In genomic region chr12:3130053-3130805, GRCh38 we compare ENCODE assay signal across 9 cellular contexts. TPM values are rescaled to one million over a fixed set of nuclear protein-coding genes. Genes with fewer than 3 reads are reported as not detected.
DNase-seq lines count a peak whose midpoint lies in the region; ATAC-seq and TF ChIP-seq lines count a peak whose summit lies in the region.
"Had no signal": no experiment of that assay in that cellular context is flagged by ENCODE, and none has a peak within 500 bp of the region (broad histone marks: within the 10 kb centered on the region; RNA-seq: fewer than 3 reads in every experiment).

No MANE protein-coding gene starts in this region.

- H3K9me3 Mint-ChIP-seq in CD8-positive, alpha-beta memory T cell: peaks cover 0 to 2% (median 0%) of the 10 kb centered on the region in 5 donors

- peak overlapping the region; percentile 51 to 78 for H3K27ac ChIP-seq in lung (ENCODE audit: low read depth in 1 of 2, low read length in 1 of 2)
- H3K27ac ChIP-seq in CD8-positive, alpha-beta memory T cell (ENCODE audit: low read depth, low read length): no peak overlapping the region
- H3K27ac ChIP-seq: SK-N-MC had no signal

- WGBS in lung, 2 donors: 41 to 43% methylated on average over 24 of the region's 24 CpGs

- no peak for TF ChIP-seq CTCF in NB4 (IDR thresholded peaks at IDR 0.05; ENCODE audit: low read depth, low read length)
- TF ChIP-seq CTCF in lung (IDR thresholded peaks at IDR 0.05; ENCODE audit: control extremely low read depth, extremely low read depth): no peak

- H3K27ac Mint-ChIP-seq in CD8-positive, alpha-beta memory T cell: peak overlapping the region in 1 of 8 donors; percentile 74

- H3K4me1 ChIP-seq in lung (ENCODE audit: control insufficient read depth in 2 of 2, insufficient read depth in 2 of 2, low read length in 2 of 2): peaks cover 4 to 17% of the 10 kb centered on the region in 2 donors
- peaks cover 18% of the 10 kb centered on the region for H3K4me1 ChIP-seq in CD8-positive, alpha-beta memory T cell (ENCODE audit: insufficient read depth, low read length)

- peak; percentile 50 to 57 for DNase-seq in AML-193 (lab: John Stamatoyannopoulos, UW)
- DNase-seq in NB4 (ENCODE audit: low read depth): peak; percentile 80
- DNase-seq in astrocyte of the hippocampus (ENCODE audit: low read depth, low spot score): peak; percentile 39
- no peak for DNase-seq in lung (ENCODE audit: low spot score)
- no peak for DNase-seq in HuH-7.5 (ENCODE audit: low spot score)
- no peak for DNase-seq in CD8-positive, alpha-beta memory T cell
- DNase-seq in RKO (ENCODE audit: low spot score): no peak

- H3K27me3 Mint-ChIP-seq in CD8-positive, alpha-beta memory T cell: peaks cover 19 to 58% of the 10 kb centered on the region in 2 donors

- peak overlapping the region in 3 of 7 donors; percentile 1 to 20 (median 17) for H3K4me3 Mint-ChIP-seq in CD8-positive, alpha-beta memory T cell

- POLR2A ChIA-PET in CD8-positive, alpha-beta memory T cell (lab: Charles Lee): no interaction called here

- ATAC-seq in lung (ENCODE audit: insufficient read depth, low FRiP score): no peak
- no peak for ATAC-seq in GM21723 (IDR thresholded peaks at IDR 0.05; ENCODE audit: unreplicated experiment)

- peaks cover 17 to 22% (median 18%) of the 10 kb centered on the region in 3 donors for H3K4me1 Mint-ChIP-seq in CD8-positive, alpha-beta memory T cell

- H3K4me3 ChIP-seq in NB4 (ENCODE audit: low read depth, low read length) (no peak overlapping the region), lung (no peak overlapping the region)
- H3K4me3 ChIP-seq in CD8-positive, alpha-beta memory T cell (ENCODE audit: low read length): no peak overlapping the region
- H3K4me3 ChIP-seq: SK-N-MC had no signal

- no peaks in the 10 kb centered on the region for H3K9me3 ChIP-seq in lung (ENCODE audit: control insufficient read depth in 2 of 2, insufficient read depth in 1 of 2, low read length in 1 of 2)
- H3K9me3 ChIP-seq in CD8-positive, alpha-beta memory T cell (ENCODE audit: low read length): no peaks in the 10 kb centered on the region

- no peaks in the 10 kb centered on the region for H3K36me3 Mint-ChIP-seq in CD8-positive, alpha-beta memory T cell

- H3K36me3 ChIP-seq in lung (ENCODE audit: control insufficient read depth in 2 of 2, insufficient read depth in 2 of 2, low read length in 2 of 2): no peaks in the 10 kb centered on the region
- no peaks in the 10 kb centered on the region for H3K36me3 ChIP-seq in CD8-positive, alpha-beta memory T cell (ENCODE audit: insufficient read depth, low read length)

- CTCF ChIA-PET in CD8-positive, alpha-beta memory T cell (lab: Charles Lee): no interaction called here

- no peak for TF ChIP-seq POLR2A in NB4 (IDR thresholded peaks at IDR 0.05; ENCODE audit: extremely low read depth, insufficient read length)

- H3K27me3 ChIP-seq in lung (ENCODE audit: control insufficient read depth, insufficient read depth): no peaks in the 10 kb centered on the region
- H3K27me3 ChIP-seq in CD8-positive, alpha-beta memory T cell (ENCODE audit: insufficient read depth, low read length, poor library complexity, severe bottlenecking): no peaks in the 10 kb centered on the region

RNA-seq across cellular contexts. Expression of gene TSPAN9, which starts 53.0 kb away (rescaled TPM):
- 10 to 100 TPM; 40.1 to 72.3 TPM for total RNA-seq in lung
- polyA plus RNA-seq in lung: 10 to 100 TPM; 23.0 to 27.7 TPM
- under 1 TPM; 0.33 to 0.79 TPM for total RNA-seq in CD8-positive, alpha-beta memory T cell
- not detected for polyA plus RNA-seq in CD8-positive, alpha-beta memory T cell

Comparison
In these comparisons a context has a peak if more than half of its experiments do, and no peak if none do; other contexts are left out.
1. DNase-seq: peak in AML-193 (2 of 2), NB4 (single experiment) and astrocyte of the hippocampus (single experiment); none in lung (single experiment), HuH-7.5 (single experiment), CD8-positive, alpha-beta memory T cell (0 of 5) and RKO (single experiment).
2. RNA of gene TSPAN9, which starts 53.0 kb away (total RNA-seq): 40.1 to 72.3 TPM in lung; 0.33 to 0.79 TPM in CD8-positive, alpha-beta memory T cell; every median in the first group is over 10 times any median in the second.